8 cellular contexts compared by ENCODE assay signal in genomic region chr6:37155394-37156312, GRCh38. TPM values are rescaled to one million over a fixed set of nuclear protein-coding genes. Genes with fewer than 3 reads are reported as not detected.
A peak's percentile ranks its signal among the peaks of the same experiment; 100 is the strongest.
DNase-seq lines count a peak whose midpoint lies in the region; ATAC-seq and TF ChIP-seq lines count a peak whose summit lies in the region.

No MANE protein-coding gene starts in this region.

- ATAC-seq in GM21528 (IDR thresholded peaks at IDR 0.05; ENCODE audit: low FRiP score, unreplicated experiment) = peak; percentile 75

- H3K36me3 ChIP-seq in KOPT-K1 (ENCODE audit: insufficient read depth, low read length) = no peaks in the 10 kb centered on the region

- TF ChIP-seq CTCF in GM12864 (IDR thresholded peaks at IDR 0.05; ENCODE audit: low read depth, low read length, missing control alignments) = no peak
- no peak for TF ChIP-seq CTCF in chondrocyte (IDR thresholded peaks at IDR 0.05)
- no peak for TF ChIP-seq CTCF in type B pancreatic cell (conservative IDR thresholded peaks at IDR 0.05)
- TF ChIP-seq CTCF in osteocyte (IDR thresholded peaks at IDR 0.05) = no peak

- DNase-seq in GM12864 (ENCODE audit: low read depth) (peak; percentile 97), chondrocyte (ENCODE audit: low spot score) (no peak), type B pancreatic cell (ENCODE audit: extremely low spot score, unreplicated experiment) (no peak), NK-92 (lab: John Stamatoyannopoulos, UW; ENCODE audit: unreplicated experiment) (no peak), HCEC 1CT (no peak), osteocyte (ENCODE audit: extremely low spot score, unreplicated experiment) (no peak)

- H3K9me3 Mint-ChIP-seq in chondrocyte (ENCODE audit: low read depth) (no peaks in the 10 kb centered on the region), type B pancreatic cell (no peaks in the 10 kb centered on the region), osteocyte (ENCODE audit: unreplicated experiment) (no peaks in the 10 kb centered on the region)

- H3K9me3 ChIP-seq in KOPT-K1 (ENCODE audit: insufficient read depth, low read length, poor library complexity, severe bottlenecking) = no peaks in the 10 kb centered on the region

- peaks cover 6% of the 10 kb centered on the region for H3K4me1 Mint-ChIP-seq in chondrocyte (ENCODE audit: low read depth)
- H3K4me1 Mint-ChIP-seq in type B pancreatic cell (ENCODE audit: unreplicated experiment) = peaks cover 8% of the 10 kb centered on the region
- peaks cover 7% of the 10 kb centered on the region for H3K4me1 Mint-ChIP-seq in osteocyte (ENCODE audit: unreplicated experiment)

- no peak overlapping the region; the same call in 1 of the 2 replicates for H3K4me3 ChIP-seq in GM12864 (ENCODE audit: low read depth, low read length)

- no peak overlapping the region for H3K4me3 Mint-ChIP-seq in chondrocyte (ENCODE audit: unreplicated experiment)
- H3K4me3 Mint-ChIP-seq in type B pancreatic cell = no peak overlapping the region
- H3K4me3 Mint-ChIP-seq in osteocyte (ENCODE audit: unreplicated experiment) = no peak overlapping the region

- H3K27ac Mint-ChIP-seq in chondrocyte (ENCODE audit: unreplicated experiment) = peak overlapping the region; percentile 8
- peak overlapping the region; percentile 18 for H3K27ac Mint-ChIP-seq in type B pancreatic cell
- no peak overlapping the region for H3K27ac Mint-ChIP-seq in osteocyte (ENCODE audit: unreplicated experiment)

- H3K36me3 Mint-ChIP-seq in chondrocyte (ENCODE audit: low read depth) = no peaks in the 10 kb centered on the region
- H3K36me3 Mint-ChIP-seq in type B pancreatic cell = no peaks in the 10 kb centered on the region
- no peaks in the 10 kb centered on the region for H3K36me3 Mint-ChIP-seq in osteocyte (ENCODE audit: unreplicated experiment)

- peak overlapping the region; percentile 21 for H3K27ac ChIP-seq in KOPT-K1 (ENCODE audit: low read depth, low read length, poor library complexity, severe bottlenecking)

- H3K27me3 Mint-ChIP-seq in chondrocyte (ENCODE audit: low read depth) (no peaks in the 10 kb centered on the region), type B pancreatic cell (no peaks in the 10 kb centered on the region), osteocyte (ENCODE audit: unreplicated experiment) (no peaks in the 10 kb centered on the region)

RNA-seq across cellular contexts. Expression of gene PIM1, which starts 14.3 kb away (rescaled TPM):
- 11.3 to 15.1 TPM (median 13.0 TPM) in 3 replicates for total RNA-seq in chondrocyte
- 41.5 and 74.2 TPM in 2 replicates for total RNA-seq in type B pancreatic cell (ENCODE audit: low replicate concordance)
- 8.9 and 12.8 TPM in 2 replicates for total RNA-seq in osteocyte
